In the genomic region with DNA sequence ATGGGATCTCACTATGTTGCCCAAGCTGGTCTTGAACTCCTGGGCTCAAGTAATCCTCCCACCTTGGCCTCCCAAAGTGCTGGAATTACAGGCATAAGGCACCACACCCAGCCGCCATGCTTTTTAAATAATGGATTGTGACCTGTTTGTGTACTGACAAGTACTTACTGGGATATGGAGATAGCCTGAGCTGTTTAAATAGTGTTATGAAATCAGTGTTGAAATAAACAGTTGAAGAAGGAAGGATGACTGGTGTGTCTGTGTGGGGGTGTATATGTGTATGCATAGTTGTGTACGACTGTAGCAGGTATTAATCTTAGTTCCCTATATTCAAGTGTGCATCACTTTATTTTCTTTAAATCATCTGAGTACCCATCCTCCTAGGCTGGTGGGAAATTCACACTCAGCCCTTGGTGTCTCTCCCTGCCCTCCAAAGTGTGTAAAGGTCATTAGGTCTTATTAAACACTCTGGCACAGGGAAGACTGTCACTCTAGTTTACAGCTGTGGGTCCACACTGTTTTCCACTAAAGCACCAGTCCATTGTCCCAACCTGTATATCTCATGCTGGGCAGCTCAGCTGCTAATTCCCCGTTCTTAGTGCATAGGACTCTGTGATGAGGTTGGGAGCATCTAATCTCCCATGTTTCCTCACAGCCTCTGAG, we compare ENCODE assay signal across 24 cellular contexts.
DNase-seq lines count a peak whose midpoint lies in the region; ATAC-seq and TF ChIP-seq lines count a peak whose summit lies in the region.
"Had no signal": no experiment of that assay in that cellular context is flagged by ENCODE, and none has a peak within 500 bp of the region (broad histone marks: within the 10 kb centered on the region; RNA-seq: fewer than 3 reads in every experiment).

No MANE protein-coding gene starts in this region.

- peak overlapping the region; percentile 51 for H3K27ac Mint-ChIP-seq in activated naive CD4-positive, alpha-beta T cell treated with anti-CD3 and anti-CD28 coated beads, Interleukin-2, amount 10 ng/mL, durations not matched to agents 7 days and 5 days
- H3K27ac Mint-ChIP-seq in activated naive CD4-positive, alpha-beta T cell treated with anti-CD3 and anti-CD28 coated beads for 36 hours = no peak overlapping the region
- no peak overlapping the region for H3K27ac Mint-ChIP-seq in chondrocyte (ENCODE audit: unreplicated experiment)
- H3K27ac Mint-ChIP-seq: activated T-cell treated with anti-CD3 and anti-CD28 coated beads, Interleukin-2, amount 50 U/mL, for 24 hours; stimulated activated naive CD8-positive, alpha-beta T cell treated with anti-CD3 and anti-CD28 coated beads, Interleukin-15, amount 100 ng/mL, for 72 hours had no signal

- no peak for TF ChIP-seq CTCF in upper lobe of right lung (IDR thresholded peaks at IDR 0.05)
- TF ChIP-seq CTCF in chondrocyte (IDR thresholded peaks at IDR 0.05) = no peak

- peaks cover 4% of the 10 kb centered on the region for H3K27me3 Mint-ChIP-seq in activated naive CD4-positive, alpha-beta T cell treated with anti-CD3 and anti-CD28 coated beads, Interleukin-2, amount 10 ng/mL, durations not matched to agents 7 days and 5 days
- H3K27me3 Mint-ChIP-seq in activated naive CD4-positive, alpha-beta T cell treated with anti-CD3 and anti-CD28 coated beads for 36 hours (ENCODE audit: low read depth) = no peaks in the 10 kb centered on the region
- H3K27me3 Mint-ChIP-seq in chondrocyte (ENCODE audit: low read depth) = no peaks in the 10 kb centered on the region
- H3K27me3 Mint-ChIP-seq: activated T-cell treated with anti-CD3 and anti-CD28 coated beads, Interleukin-2, amount 50 U/mL, for 24 hours; naive B cell; stimulated activated naive CD8-positive, alpha-beta T cell treated with anti-CD3 and anti-CD28 coated beads, Interleukin-15, amount 100 ng/mL, for 72 hours had no signal

- H3K9me3 Mint-ChIP-seq in activated naive CD4-positive, alpha-beta T cell treated with anti-CD3 and anti-CD28 coated beads, Interleukin-2, amount 10 ng/mL, durations not matched to agents 7 days and 5 days = peaks cover 27% of the 10 kb centered on the region
- H3K9me3 Mint-ChIP-seq in activated naive CD4-positive, alpha-beta T cell treated with anti-CD3 and anti-CD28 coated beads for 36 hours = peaks cover 5% of the 10 kb centered on the region
- H3K9me3 Mint-ChIP-seq in chondrocyte (ENCODE audit: low read depth) = peaks cover 5% of the 10 kb centered on the region

- no peaks in the 10 kb centered on the region for H3K36me3 ChIP-seq in upper lobe of right lung
- H3K36me3 ChIP-seq: pancreas, tibial nerve had no signal

- H3K4me1 Mint-ChIP-seq in activated naive CD4-positive, alpha-beta T cell treated with anti-CD3 and anti-CD28 coated beads, Interleukin-2, amount 10 ng/mL, durations not matched to agents 7 days and 5 days = peaks cover 34% of the 10 kb centered on the region
- peaks cover 19% of the 10 kb centered on the region for H3K4me1 Mint-ChIP-seq in activated naive CD4-positive, alpha-beta T cell treated with anti-CD3 and anti-CD28 coated beads for 36 hours (ENCODE audit: low read depth)
- peaks cover 22% of the 10 kb centered on the region for H3K4me1 Mint-ChIP-seq in chondrocyte (ENCODE audit: low read depth)

- H3K9me3 ChIP-seq in upper lobe of right lung = no peaks in the 10 kb centered on the region
- H3K9me3 ChIP-seq: pancreas, tibial nerve had no signal

- H3K27me3 ChIP-seq in upper lobe of right lung = no peaks in the 10 kb centered on the region
- H3K27me3 ChIP-seq: dorsolateral prefrontal cortex, pancreas, tibial nerve had no signal

- H3K4me3 Mint-ChIP-seq in activated naive CD4-positive, alpha-beta T cell treated with anti-CD3 and anti-CD28 coated beads, Interleukin-2, amount 10 ng/mL, durations not matched to agents 7 days and 5 days = no peak overlapping the region
- H3K4me3 Mint-ChIP-seq in activated naive CD4-positive, alpha-beta T cell treated with anti-CD3 and anti-CD28 coated beads for 36 hours = no peak overlapping the region
- H3K4me3 Mint-ChIP-seq in chondrocyte (ENCODE audit: unreplicated experiment) = no peak overlapping the region
- H3K4me3 Mint-ChIP-seq: activated T-cell treated with anti-CD3 and anti-CD28 coated beads, Interleukin-2, amount 50 U/mL, for 24 hours; naive B cell; stimulated activated naive CD8-positive, alpha-beta T cell treated with anti-CD3 and anti-CD28 coated beads, Interleukin-15, amount 100 ng/mL, for 72 hours had no signal

- H3K36me3 Mint-ChIP-seq in activated naive CD4-positive, alpha-beta T cell treated with anti-CD3 and anti-CD28 coated beads, Interleukin-2, amount 10 ng/mL, durations not matched to agents 7 days and 5 days = peaks cover 16% of the 10 kb centered on the region
- peaks cover 1% of the 10 kb centered on the region for H3K36me3 Mint-ChIP-seq in activated naive CD4-positive, alpha-beta T cell treated with anti-CD3 and anti-CD28 coated beads for 36 hours (ENCODE audit: low read depth)
- H3K36me3 Mint-ChIP-seq in chondrocyte (ENCODE audit: low read depth) = peaks cover 1% of the 10 kb centered on the region

- CTCF ChIA-PET in activated naive CD4-positive, alpha-beta T cell treated with anti-CD3 and anti-CD28 coated beads, Interleukin-2, amount 10 ng/mL, durations not matched to agents 7 days and 5 days (lab: Charles Lee) = no interaction called here
- CTCF ChIA-PET in activated naive CD4-positive, alpha-beta T cell treated with anti-CD3 and anti-CD28 coated beads for 36 hours (lab: Charles Lee) = no interaction called here

- no peaks in the 10 kb centered on the region for H3K4me1 ChIP-seq in upper lobe of right lung
- H3K4me1 ChIP-seq: pancreas had no signal

- no peak overlapping the region for H3K4me3 ChIP-seq in upper lobe of right lung
- H3K4me3 ChIP-seq: dorsolateral prefrontal cortex, pancreas, tibial nerve had no signal

- no peak overlapping the region for H3K27ac ChIP-seq in upper lobe of right lung
- H3K27ac ChIP-seq: 22Rv1, dorsolateral prefrontal cortex, pancreas, tibial nerve had no signal

- no peak for DNase-seq in activated naive CD4-positive, alpha-beta T cell treated with anti-CD3 and anti-CD28 coated beads, Interleukin-2, amount 10 ng/mL, durations not matched to agents 7 days and 5 days
- no peak for DNase-seq in activated naive CD4-positive, alpha-beta T cell treated with anti-CD3 and anti-CD28 coated beads for 36 hours
- DNase-seq in SIG-M5 treated with dmso at 0.1 percent for 504 hours (lab: John Stamatoyannopoulos, UW; ENCODE audit: unreplicated experiment) = peak; percentile 76
- peak; percentile 80 for DNase-seq in iris pigment epithelial cell (ENCODE audit: low read depth)
- DNase-seq in upper lobe of right lung = no peak
- DNase-seq in NK-92 (lab: John Stamatoyannopoulos, UW; ENCODE audit: unreplicated experiment) = no peak
- DNase-seq in chondrocyte (ENCODE audit: low spot score) = no peak
- DNase-seq: activated CD8-positive, alpha-beta memory T cell treated with anti-CD3 and anti-CD28 coated beads for 24 hours; activated naive CD4-positive, alpha-beta T cell treated with Interleukin-2 at 50 U/mL for 16 hours; activated T-cell treated with anti-CD3 and anti-CD28 coated beads, Interleukin-2, amount 50 U/mL, for 24 hours; anterior cingulate cortex; Calu3; caudate nucleus; dorsolateral prefrontal cortex; naive B cell; NCI-H1417 treated with DMSO at 0.1 percent for 48 hours; NCI-H2171; NCI-H526; pancreas; right cardiac atrium; stimulated activated naive CD8-positive, alpha-beta T cell treated with anti-CD3 and anti-CD28 coated beads, Interleukin-15, amount 100 ng/mL, for 72 hours had no signal

- peak; percentile 83 for ATAC-seq in upper lobe of right lung
- no peak for ATAC-seq in GM19455 (IDR thresholded peaks at IDR 0.05; ENCODE audit: unreplicated experiment)
- ATAC-seq: pancreas; right cardiac atrium; stimulated activated naive CD8-positive, alpha-beta T cell treated with anti-CD3 and anti-CD28 coated beads, Interleukin-15, amount 100 ng/mL, for 72 hours had no signal

- intact Hi-C loops in activated naive CD4-positive, alpha-beta T cell treated with anti-CD3 and anti-CD28 coated beads for 36 hours (cut with micrococcal nuclease) = no loop called here
- intact Hi-C loops in upper lobe of right lung (cut with DNase I) = no loop called here

Comparison
In these comparisons a context has a peak if more than half of its experiments do, and no peak if none do; other contexts are left out.
1. DNase-seq: peak in SIG-M5 treated with dmso at 0.1 percent for 504 hours (single experiment) and iris pigment epithelial cell (single experiment); none in activated naive CD4-positive, alpha-beta T cell treated with anti-CD3 and anti-CD28 coated beads, Interleukin-2, amount 10 ng/mL, durations not matched to agents 7 days and 5 days (single experiment), activated naive CD4-positive, alpha-beta T cell treated with anti-CD3 and anti-CD28 coated beads for 36 hours (single experiment), upper lobe of right lung (single experiment), NK-92 (single experiment) and chondrocyte (single experiment).